1 cellular context compared by ENCODE assay signal in the genomic region with DNA sequence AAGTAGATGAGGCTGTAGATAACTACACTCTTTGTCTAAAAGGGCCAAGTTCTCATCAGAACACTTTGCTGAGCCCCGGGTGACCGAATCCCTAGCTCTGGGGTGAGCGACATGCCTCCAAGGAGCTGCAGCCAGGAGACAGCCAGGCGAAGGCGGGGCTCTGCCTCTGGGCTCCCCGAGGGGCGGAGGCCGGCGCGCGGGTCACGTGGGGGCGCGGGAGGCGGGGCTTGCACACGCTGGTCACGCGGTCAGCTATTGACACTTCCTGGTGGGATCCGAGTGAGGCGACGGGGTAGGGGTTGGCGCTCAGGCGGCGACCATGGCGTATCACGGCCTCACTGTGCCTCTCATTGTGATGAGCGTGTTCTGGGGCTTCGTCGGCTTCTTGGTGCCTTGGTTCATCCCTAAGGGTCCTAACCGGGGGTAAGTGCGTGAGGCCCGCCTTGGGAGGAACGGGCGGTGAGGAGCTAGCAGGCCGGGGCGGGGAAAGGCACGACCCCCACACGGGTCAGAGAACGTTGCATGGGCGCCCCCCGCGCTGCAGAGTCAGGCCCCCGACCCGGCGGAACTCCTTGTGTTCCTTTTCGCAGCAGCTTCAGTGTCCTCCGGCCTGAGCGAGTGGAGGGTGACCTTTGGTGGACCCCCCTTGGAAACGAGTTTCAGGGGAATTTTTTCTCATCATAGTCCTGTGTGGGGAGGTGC.
TF ChIP-seq lines count a peak whose summit lies in the region.

ATP6V0E1 (plus strand) TSS at position 230 of the 702 bp plus-strand sequence; CDS start at position 320, 90 bp downstream.

TF ChIP-seq in K562, 482 proteins besides CTCF, POLR2A, EP300 and RAD21 (continued from another document and continues in another):
- peak; percentile 100 for TF ChIP-seq USF1 (CRISPR knock-in tag; IDR thresholded peaks at IDR 0.05)
- no peak for TF ChIP-seq NUFIP1 (IDR thresholded peaks at IDR 0.05; ENCODE audit: partially characterized antibody)
- peak; percentile 88 for TF ChIP-seq ARID4B (CRISPR knock-in tag; IDR thresholded peaks at IDR 0.05)
- TF ChIP-seq, protein P1, sequence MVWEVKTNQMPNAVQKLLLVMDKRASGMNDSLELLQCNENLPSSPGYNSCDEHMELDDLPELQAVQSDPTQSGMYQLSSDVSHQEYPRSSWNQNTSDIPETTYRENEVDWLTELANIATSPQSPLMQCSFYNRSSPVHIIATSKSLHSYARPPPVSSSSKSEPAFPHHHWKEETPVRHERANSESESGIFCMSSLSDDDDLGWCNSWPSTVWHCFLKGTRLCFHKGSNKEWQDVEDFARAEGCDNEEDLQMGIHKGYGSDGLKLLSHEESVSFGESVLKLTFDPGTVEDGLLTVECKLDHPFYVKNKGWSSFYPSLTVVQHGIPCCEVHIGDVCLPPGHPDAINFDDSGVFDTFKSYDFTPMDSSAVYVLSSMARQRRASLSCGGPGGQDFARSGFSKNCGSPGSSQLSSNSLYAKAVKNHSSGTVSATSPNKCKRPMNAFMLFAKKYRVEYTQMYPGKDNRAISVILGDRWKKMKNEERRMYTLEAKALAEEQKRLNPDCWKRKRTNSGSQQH (CRISPR knock-in tag; IDR thresholded peaks at IDR 0.05) = no peak
- TF ChIP-seq KAT2B (IDR thresholded peaks at IDR 0.05; ENCODE audit: low read depth, low read length) = no peak
- peak; percentile 29 to 69 (median 64) for TF ChIP-seq YY1 (IDR thresholded peaks at IDR 0.05; ENCODE audit: borderline replicate concordance in 1 of 3, control insufficient read depth in 1 of 3, extremely low read depth in 1 of 3, insufficient read depth in 3 of 3, insufficient read length in 1 of 3, insufficient replicate concordance in 2 of 3, low read depth in 1 of 3, low read length in 2 of 3)
- no peak for TF ChIP-seq ARNT (IDR thresholded peaks at IDR 0.05)
- TF ChIP-seq JUND (IDR thresholded peaks at IDR 0.05; ENCODE audit: borderline replicate concordance, low read depth, low read length) = 0 out of 2 replicates have a peak, but pooled peaks have one; percentile 39
- TF ChIP-seq JUND (tag; IDR thresholded peaks at IDR 0.05; ENCODE audit: borderline replicate concordance, low read depth, low read length) = no peak
- TF ChIP-seq BACH1 (tag; IDR thresholded peaks at IDR 0.05) = no peak
- peak; percentile 53; the same call in 1 of the 2 replicates for TF ChIP-seq NFRKB (IDR thresholded peaks at IDR 0.05; ENCODE audit: low read depth)
- peak; percentile 30; the same call in 1 of the 2 replicates for TF ChIP-seq ZNF197 (CRISPR knock-in tag; IDR thresholded peaks at IDR 0.05; ENCODE audit: low read depth)
- TF ChIP-seq, protein P2, sequence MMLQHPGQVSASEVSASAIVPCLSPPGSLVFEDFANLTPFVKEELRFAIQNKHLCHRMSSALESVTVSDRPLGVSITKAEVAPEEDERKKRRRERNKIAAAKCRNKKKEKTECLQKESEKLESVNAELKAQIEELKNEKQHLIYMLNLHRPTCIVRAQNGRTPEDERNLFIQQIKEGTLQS (IDR thresholded peaks at IDR 0.05) = peak; percentile 33; the same call in 1 of the 2 replicates
- TF ChIP-seq, protein P2 (CRISPR knock-in tag; conservative IDR thresholded peaks at IDR 0.05) = peak; percentile 65; the same call in 1 of the 2 replicates
- no peak for TF ChIP-seq FUS (optimal IDR thresholded peaks at IDR 0.05; ENCODE audit: low read depth, low read length)
- TF ChIP-seq MCM5 (IDR thresholded peaks at IDR 0.05; ENCODE audit: low read depth) = no peak
- TF ChIP-seq, protein P3, sequence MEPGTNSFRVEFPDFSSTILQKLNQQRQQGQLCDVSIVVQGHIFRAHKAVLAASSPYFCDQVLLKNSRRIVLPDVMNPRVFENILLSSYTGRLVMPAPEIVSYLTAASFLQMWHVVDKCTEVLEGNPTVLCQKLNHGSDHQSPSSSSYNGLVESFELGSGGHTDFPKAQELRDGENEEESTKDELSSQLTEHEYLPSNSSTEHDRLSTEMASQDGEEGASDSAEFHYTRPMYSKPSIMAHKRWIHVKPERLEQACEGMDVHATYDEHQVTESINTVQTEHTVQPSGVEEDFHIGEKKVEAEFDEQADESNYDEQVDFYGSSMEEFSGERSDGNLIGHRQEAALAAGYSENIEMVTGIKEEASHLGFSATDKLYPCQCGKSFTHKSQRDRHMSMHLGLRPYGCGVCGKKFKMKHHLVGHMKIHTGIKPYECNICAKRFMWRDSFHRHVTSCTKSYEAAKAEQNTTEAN (CRISPR knock-in tag; IDR thresholded peaks at IDR 0.05) = peak; percentile 92; the same call in 1 of the 2 replicates
- no peak for TF ChIP-seq WHSC1 (IDR thresholded peaks at IDR 0.05; ENCODE audit: low read length)
- TF ChIP-seq CBFA2T2 (conservative IDR thresholded peaks at IDR 0.05) = peak; percentile 88
- TF ChIP-seq BHLHE40 (IDR thresholded peaks at IDR 0.05; ENCODE audit: low read length) = peak; percentile 85
- TF ChIP-seq ESRRA (IDR thresholded peaks at IDR 0.05; ENCODE audit: borderline replicate concordance, low read depth) = no peak
- TF ChIP-seq ZFPM2 (CRISPR knock-in tag; IDR thresholded peaks at IDR 0.05) = no peak
- TF ChIP-seq, protein P4, sequence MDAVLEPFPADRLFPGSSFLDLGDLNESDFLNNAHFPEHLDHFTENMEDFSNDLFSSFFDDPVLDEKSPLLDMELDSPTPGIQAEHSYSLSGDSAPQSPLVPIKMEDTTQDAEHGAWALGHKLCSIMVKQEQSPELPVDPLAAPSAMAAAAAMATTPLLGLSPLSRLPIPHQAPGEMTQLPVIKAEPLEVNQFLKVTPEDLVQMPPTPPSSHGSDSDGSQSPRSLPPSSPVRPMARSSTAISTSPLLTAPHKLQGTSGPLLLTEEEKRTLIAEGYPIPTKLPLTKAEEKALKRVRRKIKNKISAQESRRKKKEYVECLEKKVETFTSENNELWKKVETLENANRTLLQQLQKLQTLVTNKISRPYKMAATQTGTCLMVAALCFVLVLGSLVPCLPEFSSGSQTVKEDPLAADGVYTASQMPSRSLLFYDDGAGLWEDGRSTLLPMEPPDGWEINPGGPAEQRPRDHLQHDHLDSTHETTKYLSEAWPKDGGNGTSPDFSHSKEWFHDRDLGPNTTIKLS (IDR thresholded peaks at IDR 0.05; ENCODE audit: borderline replicate concordance, low read depth) = 0 out of 2 replicates have a peak, but pooled peaks have one; percentile 3
- no peak for TF ChIP-seq LEF1 (IDR thresholded peaks at IDR 0.05)
- peak; percentile 68 for TF ChIP-seq RBBP5 (IDR thresholded peaks at IDR 0.05; ENCODE audit: borderline replicate concordance, insufficient read depth, low read length, poor library complexity, severe bottlenecking)
- TF ChIP-seq TGIF2 (CRISPR knock-in tag; IDR thresholded peaks at IDR 0.05) = no peak
- TF ChIP-seq HCFC1 (IDR thresholded peaks at IDR 0.05; ENCODE audit: low read depth, low read length) = 0 out of 2 replicates have a peak, but pooled peaks have one; percentile 7
- no peak for TF ChIP-seq SREBF2 (CRISPR knock-in tag; IDR thresholded peaks at IDR 0.05)
- TF ChIP-seq, protein P5, sequence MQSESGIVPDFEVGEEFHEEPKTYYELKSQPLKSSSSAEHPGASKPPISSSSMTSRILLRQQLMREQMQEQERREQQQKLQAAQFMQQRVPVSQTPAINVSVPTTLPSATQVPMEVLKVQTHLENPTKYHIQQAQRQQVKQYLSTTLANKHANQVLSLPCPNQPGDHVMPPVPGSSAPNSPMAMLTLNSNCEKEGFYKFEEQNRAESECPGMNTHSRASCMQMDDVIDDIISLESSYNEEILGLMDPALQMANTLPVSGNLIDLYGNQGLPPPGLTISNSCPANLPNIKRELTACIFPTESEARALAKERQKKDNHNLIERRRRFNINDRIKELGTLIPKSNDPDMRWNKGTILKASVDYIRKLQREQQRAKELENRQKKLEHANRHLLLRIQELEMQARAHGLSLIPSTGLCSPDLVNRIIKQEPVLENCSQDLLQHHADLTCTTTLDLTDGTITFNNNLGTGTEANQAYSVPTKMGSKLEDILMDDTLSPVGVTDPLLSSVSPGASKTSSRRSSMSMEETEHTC (IDR thresholded peaks at IDR 0.05) = peak; percentile 96
- TF ChIP-seq TFAP4 (CRISPR knock-in tag; IDR thresholded peaks at IDR 0.05; ENCODE audit: borderline replicate concordance) = peak; percentile 70; the same call in 1 of the 2 replicates
- TF ChIP-seq ATF1 (CRISPR knock-in tag; IDR thresholded peaks at IDR 0.05) = 0 out of 2 replicates have a peak, but pooled peaks have one; percentile 19
- peak; percentile 62 for TF ChIP-seq ATF1 (tag; IDR thresholded peaks at IDR 0.05)
- TF ChIP-seq ZFP30 (CRISPR knock-in tag; IDR thresholded peaks at IDR 0.05; ENCODE audit: borderline replicate concordance) = no peak
- TF ChIP-seq MCM3 (IDR thresholded peaks at IDR 0.05) = no peak
- TF ChIP-seq MAX (CRISPR knock-in tag; IDR thresholded peaks at IDR 0.05) = peak; percentile 94
- TF ChIP-seq MEF2D (tag; conservative IDR thresholded peaks at IDR 0.05; ENCODE audit: low read depth) = no peak
- peak; percentile 73 for TF ChIP-seq ELF1 (tag; IDR thresholded peaks at IDR 0.05)
- TF ChIP-seq CHD4 (IDR thresholded peaks at IDR 0.05; ENCODE audit: insufficient read depth, insufficient replicate concordance, low read depth, low read length, poor library complexity, severe bottlenecking) = no peak
- peak; percentile 19; the same call in 1 of the 2 replicates for TF ChIP-seq FOXK1 (CRISPR knock-in tag; IDR thresholded peaks at IDR 0.05; ENCODE audit: borderline replicate concordance)
- TF ChIP-seq NRF1 (conservative IDR thresholded peaks at IDR 0.05 in 1 of 2, IDR thresholded peaks at IDR 0.05 in 1 of 2) = peak; percentile 68 to 72
- TF ChIP-seq PML (IDR thresholded peaks at IDR 0.05; ENCODE audit: low read length) = peak; percentile 41; the same call in 1 of the 2 replicates
- TF ChIP-seq ELK3 (CRISPR knock-in tag; IDR thresholded peaks at IDR 0.05) = no peak
- TF ChIP-seq ZNF408 (CRISPR knock-in tag; IDR thresholded peaks at IDR 0.05; ENCODE audit: low read depth) = no peak
- TF ChIP-seq ASH1L (IDR thresholded peaks at IDR 0.05; ENCODE audit: borderline replicate concordance, low read depth, partially characterized antibody) = no peak
- TF ChIP-seq ARHGAP35 (IDR thresholded peaks at IDR 0.05; ENCODE audit: partially characterized antibody) = no peak
- TF ChIP-seq ZNF12 (CRISPR knock-in tag; IDR thresholded peaks at IDR 0.05) = peak; percentile 31; the same call in 1 of the 2 replicates
- peak; percentile 86 for TF ChIP-seq CCNT2 (IDR thresholded peaks at IDR 0.05; ENCODE audit: borderline replicate concordance, extremely low read depth, insufficient read length, low read depth, low read length)
